Comparison of ENCODE assay signal across 8 cellular contexts in genomic region chr6:28943557-28944411, GRCh38. TPM values are rescaled to one million over a fixed set of nuclear protein-coding genes. Genes with fewer than 3 reads are reported as not detected.
DNase-seq lines count a peak whose midpoint lies in the region; ATAC-seq and TF ChIP-seq lines count a peak whose summit lies in the region.

No MANE protein-coding gene starts in this region.

- no peaks in the 10 kb centered on the region for H3K36me3 ChIP-seq in SJCRH30
- no peaks in the 10 kb centered on the region for H3K36me3 ChIP-seq in cardiac muscle cell
- no peaks in the 10 kb centered on the region for H3K36me3 ChIP-seq in ovary

- no peak for TF ChIP-seq POLR2A in ovary (IDR thresholded peaks at IDR 0.05)

- peak; percentile 19 for ATAC-seq in activated naive CD8-positive, alpha-beta T cell treated with anti-CD3 and anti-CD28 coated beads, Interleukin-2, amount 10 ng/mL, durations not matched to agents 7 days and 5 days (ENCODE audit: low read depth)
- no peak for ATAC-seq in HG03039 (IDR thresholded peaks at IDR 0.05; ENCODE audit: unreplicated experiment)

- H3K4me3 ChIP-seq in SJCRH30 (peak overlapping the region; percentile 59), cardiac muscle cell (peak overlapping the region; percentile 55), ovary (peak overlapping the region; percentile 35)

- H3K27me3 Mint-ChIP-seq in activated naive CD8-positive, alpha-beta T cell treated with anti-CD3 and anti-CD28 coated beads, Interleukin-2, amount 10 ng/mL, durations not matched to agents 7 days and 5 days, result peaks cover 4% of the 10 kb centered on the region
- H3K27me3 Mint-ChIP-seq in type B pancreatic cell, result peaks cover 18% of the 10 kb centered on the region

- H3K27ac ChIP-seq in SJCRH30, result no peak overlapping the region
- peak overlapping the region; percentile 62 for H3K27ac ChIP-seq in cardiac muscle cell
- peak overlapping the region; percentile 42 to 78 for H3K27ac ChIP-seq in ovary

- in situ Hi-C loops in Caki2 (cut with HindIII; ENCODE audit: low pct_unique_long_range_greater_than_20kb, low sequenced_read_pairs), result no loop called here

- TF ChIP-seq EP300 in ovary (IDR thresholded peaks at IDR 0.05), result no peak

- WGBS in ovary, 3 donors, result 1 to 3% (median 2%) methylated on average over 33 of the region's 33 CpGs

- TF ChIP-seq CTCF in cardiac muscle cell (IDR thresholded peaks at IDR 0.05; ENCODE audit: low read depth, low read length) (no peak), ovary (IDR thresholded peaks at IDR 0.05) (no peak), type B pancreatic cell (conservative IDR thresholded peaks at IDR 0.05) (no peak)

- H3K4me3 Mint-ChIP-seq in activated naive CD8-positive, alpha-beta T cell treated with anti-CD3 and anti-CD28 coated beads, Interleukin-2, amount 10 ng/mL, durations not matched to agents 7 days and 5 days, result peak overlapping the region; percentile 83
- H3K4me3 Mint-ChIP-seq in type B pancreatic cell, result peak overlapping the region; percentile 94

- DNase-seq in Caki2 (ENCODE audit: low read depth), result peak; percentile 86
- DNase-seq in KG1 (lab: John Stamatoyannopoulos, UW), result peak; percentile 58
- DNase-seq in SJCRH30, result peak; percentile 69 to 77
- peak; percentile 77 for DNase-seq in activated naive CD8-positive, alpha-beta T cell treated with anti-CD3 and anti-CD28 coated beads, Interleukin-2, amount 10 ng/mL, durations not matched to agents 7 days and 5 days
- peak; percentile 64 to 75 for DNase-seq in cardiac muscle cell (ENCODE audit: low read depth in 1 of 2, low spot score in 1 of 2)
- peak; percentile 57 to 74 (median 63) for DNase-seq in ovary
- no peak for DNase-seq in type B pancreatic cell (ENCODE audit: extremely low spot score, unreplicated experiment)

- H3K9me3 ChIP-seq in SJCRH30 (replicated peaks) (no peaks in the 10 kb centered on the region), cardiac muscle cell (ENCODE audit: low read depth) (no peaks in the 10 kb centered on the region), ovary (no peaks in the 10 kb centered on the region)

- peak overlapping the region; percentile 87 for H3K27ac Mint-ChIP-seq in activated naive CD8-positive, alpha-beta T cell treated with anti-CD3 and anti-CD28 coated beads, Interleukin-2, amount 10 ng/mL, durations not matched to agents 7 days and 5 days
- peak overlapping the region; percentile 95 for H3K27ac Mint-ChIP-seq in type B pancreatic cell

- H3K9me3 Mint-ChIP-seq in activated naive CD8-positive, alpha-beta T cell treated with anti-CD3 and anti-CD28 coated beads, Interleukin-2, amount 10 ng/mL, durations not matched to agents 7 days and 5 days, result no peaks in the 10 kb centered on the region
- H3K9me3 Mint-ChIP-seq in type B pancreatic cell, result no peaks in the 10 kb centered on the region

- intact Hi-C loops in ovary (cut with DNase I), result loop anchor here in 3 of 4 donors (2.0 to 5.0 kb wide), 3 partner anchors 37 to 46 kb away; no protein-coding TSS in a partner anchor

- H3K27me3 ChIP-seq in SJCRH30 (no peaks in the 10 kb centered on the region), cardiac muscle cell (no peaks in the 10 kb centered on the region), ovary (no peaks in the 10 kb centered on the region)

- H3K4me1 Mint-ChIP-seq in activated naive CD8-positive, alpha-beta T cell treated with anti-CD3 and anti-CD28 coated beads, Interleukin-2, amount 10 ng/mL, durations not matched to agents 7 days and 5 days, result peaks cover 36% of the 10 kb centered on the region
- H3K4me1 Mint-ChIP-seq in type B pancreatic cell (ENCODE audit: unreplicated experiment), result peaks cover 28% of the 10 kb centered on the region

- POLR2A ChIA-PET in activated naive CD8-positive, alpha-beta T cell treated with anti-CD3 and anti-CD28 coated beads, Interleukin-2, amount 10 ng/mL, durations not matched to agents 7 days and 5 days (lab: Charles Lee), result no interaction called here

- no peaks in the 10 kb centered on the region for H3K4me1 ChIP-seq in SJCRH30
- no peaks in the 10 kb centered on the region for H3K4me1 ChIP-seq in cardiac muscle cell (ENCODE audit: low read depth)
- peaks cover 2% of the 10 kb centered on the region for H3K4me1 ChIP-seq in ovary (ENCODE audit: insufficient read depth)

- no peaks in the 10 kb centered on the region for H3K36me3 Mint-ChIP-seq in activated naive CD8-positive, alpha-beta T cell treated with anti-CD3 and anti-CD28 coated beads, Interleukin-2, amount 10 ng/mL, durations not matched to agents 7 days and 5 days
- H3K36me3 Mint-ChIP-seq in type B pancreatic cell, result no peaks in the 10 kb centered on the region

RNA-seq across cellular contexts. Expression of gene TRIM27, which starts 20.0 kb away (rescaled TPM):
- 144 and 159 TPM in 2 replicates for total RNA-seq in Caki2 (2014; rRNA removed; shearing (Covaris generic); ENCODE audit: low replicate concordance)
- 48.2 and 52.8 TPM in 2 replicates for total RNA-seq in SJCRH30 (2014; rRNA removed; shearing (Covaris generic))
- 10 to 100 TPM; 64.4 to 67.1 TPM for total RNA-seq in activated naive CD8-positive, alpha-beta T cell treated with anti-CD3 and anti-CD28 coated beads, Interleukin-2, amount 10 ng/mL, durations not matched to agents 7 days and 5 days
- total RNA-seq in cardiac muscle cell (90.0 and 105 TPM in 2 replicates), ovary (10 to 100 TPM; 43.7 to 57.6 (median 48.8) TPM), type B pancreatic cell (ENCODE audit: low replicate concordance) (49.2 and 78.0 TPM in 2 replicates)
- polyA plus RNA-seq in cardiac muscle cell (79.2 and 86.5 TPM in 2 replicates), ovary (10 to 100 TPM; 33.3 to 61.1 TPM)
